34 cellular contexts compared by ENCODE assay signal in the genomic region with DNA sequence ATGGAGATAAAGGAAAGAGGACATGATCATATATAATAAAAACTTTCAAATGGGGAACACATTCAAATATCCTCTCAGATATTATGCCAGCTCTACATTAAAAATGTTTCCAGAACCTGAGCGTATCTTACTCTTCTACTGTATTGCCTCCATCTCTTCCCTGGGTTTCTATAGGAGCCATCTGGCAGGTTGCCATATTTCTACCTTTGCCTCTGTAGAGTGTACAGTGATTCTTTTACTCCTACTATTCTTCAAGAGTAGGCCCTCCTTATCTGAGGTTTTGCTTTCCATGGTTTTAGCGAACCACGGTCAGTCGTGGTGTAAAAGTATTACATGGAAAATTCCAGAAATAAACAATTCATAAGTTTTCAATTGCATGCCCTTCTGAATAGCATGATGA.
"Had no signal": no experiment of that assay in that cellular context is flagged by ENCODE, and none has a peak within 500 bp of the region (broad histone marks: within the 10 kb centered on the region; RNA-seq: fewer than 3 reads in every experiment).

No MANE protein-coding gene starts in this region.

- H3K36me3 ChIP-seq: adrenal gland, ascending aorta, brain microvascular endothelial cell, breast epithelium, cardiac muscle cell, colonic mucosa had no signal

- ATAC-seq: activated naive CD4-positive, alpha-beta T cell treated with anti-CD3 and anti-CD28 coated beads, Interleukin-2, amount 50 U/mL, for 72 hours; activated naive CD8-positive, alpha-beta T cell treated with anti-CD3 and anti-CD28 coated beads, Interleukin-2, amount 50 U/mL, for 24 hours; activated T-cell treated with anti-CD3 and anti-CD28 coated beads, Interleukin-2, amount 50 U/mL, for 4 hours; activated T-cell treated with anti-CD3 and anti-CD28 coated beads, Interleukin-2, amount 50 U/mL, for 72 hours; activated T-helper 17 cell treated with anti-CD3 and anti-CD28 coated beads, Interleukin-2, amount 50 U/mL, for 72 hours; body of pancreas had no signal

- DNase-seq: activated effector memory CD4-positive, alpha-beta T cell treated with anti-CD3 and anti-CD28 coated beads, Interleukin-2, amount 50 U/mL, for 16 hours; activated effector memory CD4-positive, alpha-beta T cell treated with Interleukin-2 at 50 U/mL for 16 hours; activated gamma-delta T cell; activated gamma-delta T cell treated with Interleukin-2 at 50 U/mL for 16 hours; activated naive CD4-positive, alpha-beta T cell; activated naive CD4-positive, alpha-beta T cell treated with anti-CD3 and anti-CD28 coated beads for 36 hours; activated naive CD4-positive, alpha-beta T cell treated with anti-CD3 and anti-CD28 coated beads, Interleukin-2, amount 10 ng/mL, durations not matched to agents 7 days and 5 days; activated naive CD4-positive, alpha-beta T cell treated with anti-CD3 and anti-CD28 coated beads, Interleukin-2, amount 50 U/mL, for 16 hours; activated naive CD4-positive, alpha-beta T cell treated with Interleukin-2 at 50 U/mL for 16 hours; activated naive CD8-positive, alpha-beta T cell treated with anti-CD3 and anti-CD28 coated beads for 36 hours; activated naive CD8-positive, alpha-beta T cell treated with anti-CD3 and anti-CD28 coated beads, Interleukin-2, amount 10 ng/mL, durations not matched to agents 7 days and 5 days; activated naive CD8-positive, alpha-beta T cell treated with anti-CD3 and anti-CD28 coated beads, Interleukin-2, amount 50 U/mL, for 24 hours; activated T-cell treated with anti-CD3 and anti-CD28 coated beads, Interleukin-2, amount 50 U/mL, for 4 hours; activated T-cell treated with anti-CD3 and anti-CD28 coated beads, Interleukin-2, amount 50 U/mL, for 48 hours; activated T-cell treated with anti-CD3 and anti-CD28 coated beads, Interleukin-2, amount 50 U/mL, for 72 hours; adrenal gland; amniotic stem cell; amygdala; anterior cingulate cortex; aorta; body of pancreas; brain microvascular endothelial cell; caudate nucleus; central memory CD4-positive, alpha-beta T cell; cerebellar nuclear complex; colonic mucosa had no signal

- FAIRE-seq: astrocyte, bronchial epithelial cell, colon had no signal

- H3K9me3 ChIP-seq: adrenal gland, ascending aorta, body of pancreas, breast epithelium, colonic mucosa had no signal

- H3K4me3 ChIP-seq: adrenal gland, ascending aorta, body of pancreas, breast epithelium, cardiac muscle cell, colonic mucosa had no signal

- H3K27ac ChIP-seq: adrenal gland, ascending aorta, body of pancreas, brain microvascular endothelial cell, breast epithelium, cardiac muscle cell, colonic mucosa had no signal

- H3K27me3 ChIP-seq: adrenal gland, ascending aorta, body of pancreas, brain microvascular endothelial cell, breast epithelium, cardiac muscle cell, colonic mucosa had no signal

- H3K4me1 ChIP-seq: adrenal gland, ascending aorta, body of pancreas, breast epithelium, colonic mucosa had no signal
